Comparison of ENCODE assay signal across 14 cellular contexts in genomic region chr1:230682882-230683610, GRCh38. TPM values are rescaled to one million over a fixed set of nuclear protein-coding genes. Genes with fewer than 3 reads are reported as not detected.
DNase-seq lines count a peak whose midpoint lies in the region; ATAC-seq, FAIRE-seq and TF ChIP-seq lines count a peak whose summit lies in the region.
"Had no signal": no experiment of that assay in that cellular context is flagged by ENCODE, and none has a peak within 500 bp of the region (broad histone marks: within the 10 kb centered on the region; RNA-seq: fewer than 3 reads in every experiment).

No MANE protein-coding gene starts in this region.

- no peaks in the 10 kb centered on the region; the same call in 1 of the 2 replicates for H4K20me1 ChIP-seq in GM23338 (replicated peaks; ENCODE audit: insufficient read depth)

- no peak overlapping the region for H2AFZ ChIP-seq in GM23338

- no peaks in the 10 kb centered on the region for H3K4me1 ChIP-seq in GM23338 (ENCODE audit: insufficient read depth)
- H3K4me1 ChIP-seq in gastroesophageal sphincter, result peaks cover 0 to 32% (median 3%) of the 10 kb centered on the region in 3 donors

- no peaks in the 10 kb centered on the region for H3F3A ChIP-seq in GM23338 (replicated peaks; ENCODE audit: low read depth)

- in situ Hi-C loops in astrocyte of the spinal cord (cut with HindIII; ENCODE audit: low sequenced_read_pairs), result no loop called here

- H3K27ac ChIP-seq in GM23338 (ENCODE audit: low read depth) (no peak overlapping the region), gastroesophageal sphincter (peak overlapping the region in 1 of 4 donors; percentile 46)
- H3K27ac ChIP-seq: SJSA1 had no signal

- H3K4me3 ChIP-seq in astrocyte of the spinal cord (ENCODE audit: low read depth, low read length) (no peak overlapping the region), GM23338 (no peak overlapping the region), gastroesophageal sphincter (no peak overlapping the region)
- H3K4me3 ChIP-seq: SJSA1 had no signal

- no peak overlapping the region for H3K27ac Mint-ChIP-seq in GM23338

- DNase-seq in A172 (ENCODE audit: low spot score) (peak; percentile 16), GM12891 (ENCODE audit: insufficient read length, low spot score) (no peak), astrocyte of the spinal cord (ENCODE audit: low read depth, low spot score) (peak; percentile 29), hepatic stellate cell (ENCODE audit: low spot score) (peak; percentile 71), GM23338 (ENCODE audit: low spot score) (no peak)
- DNase-seq: activated CD4-positive, alpha-beta T cell treated with anti-CD3 and anti-CD28 coated beads for 1 hour; BE2C; effector CD4-positive, alpha-beta T cell; NCI-H526; nephron progenitor cell had no signal

- TF ChIP-seq EP300 in gastroesophageal sphincter (IDR thresholded peaks at IDR 0.05), result no peak

- H3K4me2 ChIP-seq in GM23338, result no peak overlapping the region

- H3K36me3 ChIP-seq in GM23338 (ENCODE audit: insufficient read depth) (peaks cover 44% of the 10 kb centered on the region), gastroesophageal sphincter (peaks cover 7 to 77% of the 10 kb centered on the region in 2 donors)

- H3K79me2 ChIP-seq in GM23338 (replicated peaks; ENCODE audit: insufficient read depth), result no peaks in the 10 kb centered on the region

- H3K27me3 ChIP-seq in GM23338 (ENCODE audit: insufficient read depth) (no peaks in the 10 kb centered on the region), gastroesophageal sphincter (no peaks in the 10 kb centered on the region)
- H3K27me3 ChIP-seq: BE2C, SJSA1 had no signal

- TF ChIP-seq POLR2A in GM12891 (IDR thresholded peaks at IDR 0.05; ENCODE audit: low read depth, low read length) (no peak), gastroesophageal sphincter (IDR thresholded peaks at IDR 0.05) (no peak)

- ATAC-seq in GM23338 (no peak), gastroesophageal sphincter (no peak), esophagus mucosa (no peak), HG02623 (IDR thresholded peaks at IDR 0.05; ENCODE audit: unreplicated experiment) (no peak)

- no peaks in the 10 kb centered on the region for H3K4me1 Mint-ChIP-seq in GM23338
- H3K4me1 Mint-ChIP-seq: nephron progenitor cell had no signal

- peak; percentile 59 for FAIRE-seq in GM12891 (lab: Jason Lieb, UNC)

- H3K9me2 ChIP-seq in GM23338 (ENCODE audit: insufficient read depth), result no peaks in the 10 kb centered on the region

- 42 to 74% methylated on average over 4 to 9 of the region's 9 CpGs for WGBS in gastroesophageal sphincter (ENCODE audit: low coverage in 1 of 2), 2 donors

- H3K36me3 Mint-ChIP-seq in GM23338 (ENCODE audit: low read depth), result peaks cover 62% of the 10 kb centered on the region

- no peaks in the 10 kb centered on the region for H3K9me3 Mint-ChIP-seq in GM23338
- H3K9me3 Mint-ChIP-seq: nephron progenitor cell had no signal

- H3K4me3 Mint-ChIP-seq in GM23338, result no peak overlapping the region
- H3K4me3 Mint-ChIP-seq: nephron progenitor cell had no signal

- no peaks in the 10 kb centered on the region for H3K27me3 Mint-ChIP-seq in GM23338 (ENCODE audit: insufficient read depth, low read depth, poor library complexity)

- no peak for TF ChIP-seq CTCF in astrocyte of the spinal cord (IDR thresholded peaks at IDR 0.05; ENCODE audit: low read depth, low read length)
- TF ChIP-seq CTCF in GM23338 (conservative IDR thresholded peaks at IDR 0.05; ENCODE audit: low read depth in 2 of 2), result no peak
- no peak for TF ChIP-seq CTCF in gastroesophageal sphincter (IDR thresholded peaks at IDR 0.05)

- H3K9me3 ChIP-seq in gastroesophageal sphincter, result no peaks in the 10 kb centered on the region
- H3K9me3 ChIP-seq: BE2C, SJSA1 had no signal

TF ChIP-seq in GM12891, 5 proteins besides CTCF, POLR2A, EP300 and RAD21:
- no peak for TF ChIP-seq SPI1 (IDR thresholded peaks at IDR 0.05; ENCODE audit: low read depth, low read length)
- TF ChIP-seq POLR2AphosphoS5 (IDR thresholded peaks at IDR 0.05; ENCODE audit: low read depth, low read length), result no peak
- no peak for TF ChIP-seq POU2F2 (IDR thresholded peaks at IDR 0.05; ENCODE audit: low read depth, low read length)
- no peak for TF ChIP-seq PAX5 (IDR thresholded peaks at IDR 0.05; ENCODE audit: insufficient read depth, low read length, severe bottlenecking)

TF ChIP-seq in GM23338, 12 proteins besides CTCF, POLR2A, EP300 and RAD21 (continues in another document):
- no peak for TF ChIP-seq ZNF331 (CRISPR knock-in tag; IDR thresholded peaks at IDR 0.05; ENCODE audit: low read depth)
- no peak for TF ChIP-seq ZNF114 (CRISPR knock-in tag; IDR thresholded peaks at IDR 0.05)
- TF ChIP-seq, protein P1, sequence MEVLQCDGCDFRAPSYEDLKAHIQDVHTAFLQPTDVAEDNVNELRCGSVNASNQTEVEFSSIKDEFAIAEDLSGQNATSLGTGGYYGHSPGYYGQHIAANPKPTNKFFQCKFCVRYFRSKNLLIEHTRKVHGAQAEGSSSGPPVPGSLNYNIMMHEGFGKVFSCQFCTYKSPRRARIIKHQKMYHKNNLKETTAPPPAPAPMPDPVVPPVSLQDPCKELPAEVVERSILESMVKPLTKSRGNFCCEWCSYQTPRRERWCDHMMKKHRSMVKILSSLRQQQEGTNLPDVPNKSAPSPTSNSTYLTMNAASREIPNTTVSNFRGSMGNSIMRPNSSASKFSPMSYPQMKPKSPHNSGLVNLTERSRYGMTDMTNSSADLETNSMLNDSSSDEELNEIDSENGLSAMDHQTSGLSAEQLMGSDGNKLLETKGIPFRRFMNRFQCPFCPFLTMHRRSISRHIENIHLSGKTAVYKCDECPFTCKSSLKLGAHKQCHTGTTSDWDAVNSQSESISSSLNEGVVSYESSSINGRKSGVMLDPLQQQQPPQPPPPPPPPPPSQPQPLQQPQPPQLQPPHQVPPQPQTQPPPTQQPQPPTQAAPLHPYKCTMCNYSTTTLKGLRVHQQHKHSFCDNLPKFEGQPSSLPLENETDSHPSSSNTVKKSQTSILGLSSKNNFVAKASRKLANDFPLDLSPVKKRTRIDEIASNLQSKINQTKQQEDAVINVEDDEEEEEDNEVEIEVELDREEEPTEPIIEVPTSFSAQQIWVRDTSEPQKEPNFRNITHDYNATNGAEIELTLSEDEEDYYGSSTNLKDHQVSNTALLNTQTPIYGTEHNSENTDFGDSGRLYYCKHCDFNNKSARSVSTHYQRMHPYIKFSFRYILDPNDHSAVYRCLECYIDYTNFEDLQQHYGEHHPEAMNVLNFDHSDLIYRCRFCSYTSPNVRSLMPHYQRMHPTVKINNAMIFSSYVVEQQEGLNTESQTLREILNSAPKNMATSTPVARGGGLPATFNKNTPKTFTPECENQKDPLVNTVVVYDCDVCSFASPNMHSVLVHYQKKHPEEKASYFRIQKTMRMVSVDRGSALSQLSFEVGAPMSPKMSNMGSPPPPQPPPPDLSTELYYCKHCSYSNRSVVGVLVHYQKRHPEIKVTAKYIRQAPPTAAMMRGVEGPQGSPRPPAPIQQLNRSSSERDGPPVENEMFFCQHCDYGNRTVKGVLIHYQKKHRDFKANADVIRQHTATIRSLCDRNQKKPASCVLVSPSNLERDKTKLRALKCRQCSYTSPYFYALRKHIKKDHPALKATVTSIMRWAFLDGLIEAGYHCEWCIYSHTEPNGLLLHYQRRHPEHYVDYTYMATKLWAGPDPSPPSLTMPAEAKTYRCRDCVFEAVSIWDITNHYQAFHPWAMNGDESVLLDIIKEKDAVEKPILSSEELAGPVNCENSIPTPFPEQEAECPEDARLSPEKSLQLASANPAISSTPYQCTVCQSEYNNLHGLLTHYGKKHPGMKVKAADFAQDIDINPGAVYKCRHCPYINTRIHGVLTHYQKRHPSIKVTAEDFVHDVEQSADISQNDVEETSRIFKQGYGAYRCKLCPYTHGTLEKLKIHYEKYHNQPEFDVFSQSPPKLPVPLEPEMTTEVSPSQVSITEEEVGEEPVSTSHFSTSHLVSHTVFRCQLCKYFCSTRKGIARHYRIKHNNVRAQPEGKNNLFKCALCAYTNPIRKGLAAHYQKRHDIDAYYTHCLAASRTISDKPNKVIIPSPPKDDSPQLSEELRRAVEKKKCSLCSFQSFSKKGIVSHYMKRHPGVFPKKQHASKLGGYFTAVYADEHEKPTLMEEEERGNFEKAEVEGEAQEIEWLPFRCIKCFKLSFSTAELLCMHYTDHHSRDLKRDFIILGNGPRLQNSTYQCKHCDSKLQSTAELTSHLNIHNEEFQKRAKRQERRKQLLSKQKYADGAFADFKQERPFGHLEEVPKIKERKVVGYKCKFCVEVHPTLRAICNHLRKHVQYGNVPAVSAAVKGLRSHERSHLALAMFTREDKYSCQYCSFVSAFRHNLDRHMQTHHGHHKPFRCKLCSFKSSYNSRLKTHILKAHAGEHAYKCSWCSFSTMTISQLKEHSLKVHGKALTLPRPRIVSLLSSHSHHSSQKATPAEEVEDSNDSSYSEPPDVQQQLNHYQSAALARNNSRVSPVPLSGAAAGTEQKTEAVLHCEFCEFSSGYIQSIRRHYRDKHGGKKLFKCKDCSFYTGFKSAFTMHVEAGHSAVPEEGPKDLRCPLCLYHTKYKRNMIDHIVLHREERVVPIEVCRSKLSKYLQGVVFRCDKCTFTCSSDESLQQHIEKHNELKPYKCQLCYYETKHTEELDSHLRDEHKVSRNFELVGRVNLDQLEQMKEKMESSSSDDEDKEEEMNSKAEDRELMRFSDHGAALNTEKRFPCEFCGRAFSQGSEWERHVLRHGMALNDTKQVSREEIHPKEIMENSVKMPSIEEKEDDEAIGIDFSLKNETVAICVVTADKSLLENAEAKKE (CRISPR knock-in tag; IDR thresholded peaks at IDR 0.05), result no peak
- no peak for TF ChIP-seq NANOG (IDR thresholded peaks at IDR 0.05; ENCODE audit: borderline replicate concordance)

RNA-seq across cellular contexts. Expression of gene AGT, which starts 30.9 kb away (rescaled TPM):
- 14.6 and 15.2 TPM in 2 replicates for total RNA-seq in A172 (2014; rRNA removed; shearing (Covaris generic))
- polyA plus RNA-seq in GM12891 (2012; ENCODE audit: low read depth, missing spikeins), result not detected
- not detected in 2 replicates for total RNA-seq in GM23338 (2014; rRNA removed; shearing (Covaris generic))
- 0.11 TPM in 1 of 2 replicates, not detected in the other for polyA plus RNA-seq in GM23338 (2016; fragmentation: Nextera tagmentation; extraction: Ambion mirVana)
- total RNA-seq in gastroesophageal sphincter (10 to 100 TPM in 2 of 4 donors, 1 to 10 TPM in 2; 5.0 to 16.0 (median 8.4) TPM), esophagus mucosa (0.12 TPM)
- total RNA-seq: SJSA1 had no signal

RNA-seq across cellular contexts. Expression of gene COG2, which starts 40.8 kb away (rescaled TPM):
- total RNA-seq in A172 (2014; rRNA removed; shearing (Covaris generic)), result 30.7 and 31.7 TPM in 2 replicates
- 12.5 TPM for polyA plus RNA-seq in GM12891 (2012; ENCODE audit: low read depth, missing spikeins)
- total RNA-seq in GM23338 (2014; rRNA removed; shearing (Covaris generic)), result 38.5 and 53.9 TPM in 2 replicates
- polyA plus RNA-seq in GM23338 (2016; fragmentation: Nextera tagmentation; extraction: Ambion mirVana), result 29.2 and 35.8 TPM in 2 replicates
- total RNA-seq in gastroesophageal sphincter, result 10 to 100 TPM; 23.5 to 33.6 (median 26.0) TPM
- total RNA-seq in esophagus mucosa, result 16.5 TPM

Comparison
In these comparisons a context has a peak if more than half of its experiments do, and no peak if none do; other contexts are left out.
1. DNase-seq: peak in A172 (single experiment), astrocyte of the spinal cord (single experiment) and hepatic stellate cell (single experiment); none in GM12891 (single experiment) and GM23338 (single experiment).